ENCODE assay signal across 8 cellular contexts in the genomic region with DNA sequence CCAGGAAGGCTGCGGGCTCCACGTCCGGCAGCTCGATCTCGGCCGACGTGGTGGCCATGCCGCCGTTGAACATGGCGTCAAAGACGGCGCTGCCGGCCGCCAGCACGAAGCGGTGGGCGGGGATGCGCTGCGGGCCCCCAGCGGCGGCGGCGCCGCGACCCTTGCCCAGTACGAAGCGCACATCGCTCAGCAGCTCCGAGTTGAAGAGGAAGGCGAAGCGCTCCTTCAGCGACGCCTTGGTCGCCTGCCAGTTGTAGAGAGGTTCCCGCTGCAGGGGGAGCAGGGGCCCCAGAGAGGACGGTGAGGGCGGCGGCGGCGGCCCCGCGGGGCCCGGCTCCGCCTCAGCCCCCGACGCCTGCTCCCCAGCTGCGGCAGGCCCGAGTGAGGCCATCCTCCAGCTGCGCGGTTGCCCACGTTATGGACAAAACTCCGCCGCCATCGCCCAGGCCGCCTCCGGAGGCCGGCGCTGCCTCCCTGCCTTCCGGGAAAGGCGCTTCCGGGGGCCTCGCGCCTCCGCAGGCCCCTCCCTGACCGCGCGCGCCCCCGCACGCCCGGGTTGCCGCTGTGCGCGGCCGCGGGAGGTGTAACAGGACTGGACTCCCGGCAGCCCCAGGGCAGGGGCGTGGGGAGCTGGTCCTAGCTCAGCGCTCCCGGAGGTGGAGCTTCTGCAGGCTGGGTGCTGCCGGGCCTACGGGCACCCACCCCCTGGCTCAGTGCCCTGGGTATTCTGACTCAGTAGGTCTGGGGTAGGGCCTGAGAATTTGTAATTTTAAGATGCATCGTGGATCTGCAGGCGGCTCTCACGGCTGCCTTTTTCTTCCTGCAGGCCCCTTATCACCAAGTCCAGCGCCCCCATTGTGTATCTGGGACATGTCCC. TPM values are rescaled to one million over a fixed set of nuclear protein-coding genes. Genes with fewer than 3 reads are reported as not detected.
A peak's percentile ranks its signal among the peaks of the same experiment; 100 is the strongest.
DNase-seq lines count a peak whose midpoint lies in the region; ATAC-seq and TF ChIP-seq lines count a peak whose summit lies in the region.

A gene (minus strand): TSS at position 492 of the 877 bp plus-strand sequence. CDS start 101 bp downstream, at position 391.

- H3K4me3 Mint-ChIP-seq in activated CD8-positive, alpha-beta memory T cell treated with anti-CD3 and anti-CD28 coated beads, Interleukin-2, amount 10 ng/mL, durations not matched to agents 7 days and 5 days = peak within 1 kb of the TSS; percentile 80

- WGBS in mesodermal cell (ENCODE audit: insufficient coverage in 2 of 2), 2 experiments = 1 to 2% methylated on average over 47 to 67 of the region's 86 CpGs

- DNase-seq in COLO829 (ENCODE audit: low spot score) (peak; percentile 74), HL-60 (ENCODE audit: low read depth in 1 of 2, low spot score in 1 of 2) (peak; percentile 77 to 89), NOMO-1 treated with dmso at 0.1 percent for 144 hours (lab: John Stamatoyannopoulos, UW; ENCODE audit: unreplicated experiment) (peak; percentile 78)
- peak; percentile 90 for DNase-seq in activated CD8-positive, alpha-beta memory T cell treated with anti-CD3 and anti-CD28 coated beads, Interleukin-2, amount 10 ng/mL, durations not matched to agents 7 days and 5 days
- peak; percentile 77 for DNase-seq in stimulated activated CD8-positive, alpha-beta memory T cell treated with anti-CD3 and anti-CD28 coated beads, Interleukin-15, amount 100 ng/mL, for 24 hours (ENCODE audit: low read depth)

- peaks cover 3% of the 10 kb centered on the region for H3K4me1 Mint-ChIP-seq in activated CD8-positive, alpha-beta memory T cell treated with anti-CD3 and anti-CD28 coated beads, Interleukin-2, amount 10 ng/mL, durations not matched to agents 7 days and 5 days

- no peaks in the 10 kb centered on the region for H3K36me3 ChIP-seq in endocrine pancreas (ENCODE audit: control insufficient read depth, insufficient read depth, low read length)
- peaks cover 20% of the 10 kb centered on the region for H3K36me3 ChIP-seq in mesodermal cell (ENCODE audit: control insufficient read depth, insufficient read depth, low read length)

- H3K27ac Mint-ChIP-seq in activated CD8-positive, alpha-beta memory T cell treated with anti-CD3 and anti-CD28 coated beads, Interleukin-2, amount 10 ng/mL, durations not matched to agents 7 days and 5 days = peak within 1 kb of the TSS; percentile 75

- peaks cover 21% of the 10 kb centered on the region for H3K4me1 ChIP-seq in endocrine pancreas (ENCODE audit: control insufficient read depth, insufficient read depth, low read length)
- H3K4me1 ChIP-seq in mesodermal cell (ENCODE audit: control insufficient read depth, insufficient read depth, low read length, poor library complexity, severe bottlenecking) = peaks cover 16% of the 10 kb centered on the region

- peaks cover 17% of the 10 kb centered on the region for H3K36me3 Mint-ChIP-seq in activated CD8-positive, alpha-beta memory T cell treated with anti-CD3 and anti-CD28 coated beads, Interleukin-2, amount 10 ng/mL, durations not matched to agents 7 days and 5 days

- CTCF ChIA-PET in activated CD8-positive, alpha-beta memory T cell treated with anti-CD3 and anti-CD28 coated beads, Interleukin-2, amount 10 ng/mL, durations not matched to agents 7 days and 5 days (lab: Charles Lee) = interaction anchor here (0.6 to 3.1 kb wide), 8 partner anchors 9 to 254 kb away, joined by 3 to 21 read pairs (median 3); a partner anchor contains a TSS

- H3K27ac ChIP-seq in HL-60 (replicated peaks) (peak within 1 kb of the TSS; percentile 64), mesodermal cell (ENCODE audit: low read depth, low read length, severe bottlenecking) (peak within 1 kb of the TSS; percentile 91)

- no peaks in the 10 kb centered on the region for H3K27me3 ChIP-seq in HL-60 (ENCODE audit: insufficient read depth, poor library complexity, severe bottlenecking)
- no peaks in the 10 kb centered on the region for H3K27me3 ChIP-seq in endocrine pancreas (ENCODE audit: control insufficient read depth, insufficient read depth, low read length)

- H3K27me3 Mint-ChIP-seq in activated CD8-positive, alpha-beta memory T cell treated with anti-CD3 and anti-CD28 coated beads, Interleukin-2, amount 10 ng/mL, durations not matched to agents 7 days and 5 days = no peaks in the 10 kb centered on the region

- H3K9ac ChIP-seq in endocrine pancreas (ENCODE audit: control insufficient read depth, insufficient read depth, low read length) = peak within 1 kb of the TSS; percentile 58

- H3K9me3 ChIP-seq in endocrine pancreas (ENCODE audit: control insufficient read depth, low read length) = no peaks in the 10 kb centered on the region
- no peaks in the 10 kb centered on the region for H3K9me3 ChIP-seq in mesodermal cell (ENCODE audit: control insufficient read depth, low read length)

- TF ChIP-seq CTCF in HL-60 (IDR thresholded peaks at IDR 0.05; ENCODE audit: insufficient read depth, low read length) = no peak

- H3K4me3 ChIP-seq in HL-60 (replicated peaks; ENCODE audit: insufficient read depth, low read length) (peak within 1 kb of the TSS; percentile 56), endocrine pancreas (ENCODE audit: control insufficient read depth, insufficient read depth, low read length) (peak within 1 kb of the TSS; percentile 93), mesodermal cell (ENCODE audit: extremely low read depth, insufficient read depth, low read length, poor library complexity, severe bottlenecking) (peak within 1 kb of the TSS; percentile 94)

- ATAC-seq in GM19463 (IDR thresholded peaks at IDR 0.05; ENCODE audit: unreplicated experiment) = peak; percentile 84
- peak; percentile 88 for ATAC-seq in activated CD8-positive, alpha-beta memory T cell treated with anti-CD3 and anti-CD28 coated beads, Interleukin-2, amount 10 ng/mL, durations not matched to agents 7 days and 5 days

- H3K9me3 Mint-ChIP-seq in activated CD8-positive, alpha-beta memory T cell treated with anti-CD3 and anti-CD28 coated beads, Interleukin-2, amount 10 ng/mL, durations not matched to agents 7 days and 5 days (ENCODE audit: low read depth) = no peaks in the 10 kb centered on the region

RNA-seq across cellular contexts. Expression of the gene that starts here (rescaled TPM):
- 10 to 100 TPM; 62.5 to 73.2 TPM for total RNA-seq in activated CD8-positive, alpha-beta memory T cell treated with anti-CD3 and anti-CD28 coated beads, Interleukin-2, amount 10 ng/mL, durations not matched to agents 7 days and 5 days
- polyA plus RNA-seq in mesodermal cell (2013, experiment 1 of 2) = 55.3 TPM
- polyA plus RNA-seq in mesodermal cell (2013, experiment 2 of 2) = 55.4 TPM

Comparison
In these comparisons a context has a peak if more than half of its experiments do, and no peak if none do; other contexts are left out.
1. Peak in every context shown above with its lines: DNase-seq, ATAC-seq, H3K4me3 ChIP-seq and H3K27ac ChIP-seq.